8 cellular contexts compared by ENCODE assay signal in genomic region chr14:59483819-59484610, GRCh38. TPM values are rescaled to one million over a fixed set of nuclear protein-coding genes. Genes with fewer than 3 reads are reported as not detected.
DNase-seq lines count a peak whose midpoint lies in the region; ATAC-seq and TF ChIP-seq lines count a peak whose summit lies in the region.

TSS of gene JKAMP (plus strand) at chr14:59484517. CDS start at chr14:59484590, 73 bp downstream.
TSS of gene L3HYPDH (minus strand) at chr14:59484408. CDS start at chr14:59484316, 92 bp downstream.

- H3K4me3 Mint-ChIP-seq in Caco-2 (ENCODE audit: unreplicated experiment): peak within 1 kb of the TSS; percentile 92
- peak within 1 kb of the TSS; percentile 93 for H3K4me3 Mint-ChIP-seq in memory B cell

- no peaks in the 10 kb centered on the region for H3K27me3 ChIP-seq in Caco-2 (replicated peaks; ENCODE audit: control insufficient read depth, insufficient read depth, low read length)
- H3K27me3 ChIP-seq in effector memory CD4-positive, alpha-beta T cell (replicated peaks; ENCODE audit: control insufficient read depth, insufficient read depth, low read length, poor library complexity, severe bottlenecking): no peaks in the 10 kb centered on the region

- no TSS peak for BruUV-seq in Caco-2 (replicated peaks; lab: Mats Ljungman, UMichigan)

- DNase-seq in Caco-2 (peak; percentile 97 to 98), HT1080 (ENCODE audit: low read depth) (peak; percentile 93), NOMO-1 (lab: John Stamatoyannopoulos, UW; ENCODE audit: unreplicated experiment in 2 of 2) (peak; percentile 90), memory B cell (ENCODE audit: low spot score in 2 of 2) (peak; percentile 95 to 96)
- peak; percentile 90 to 95 (median 92) for DNase-seq in effector memory CD4-positive, alpha-beta T cell
- peak; percentile 96 for DNase-seq in stimulated activated CD8-positive, alpha-beta memory T cell treated with anti-CD3 and anti-CD28 coated beads, Interleukin-12 subunit alpha, Interleukin-12 subunit beta, amount 100 ng/mL, for 24 hours (ENCODE audit: extremely low read depth)

- ATAC-seq in GM21360 (IDR thresholded peaks at IDR 0.05; ENCODE audit: unreplicated experiment) (peak; percentile 88), memory B cell (ENCODE audit: low read depth) (peak; percentile 91)

- H3K27ac Mint-ChIP-seq in Caco-2 (ENCODE audit: unreplicated experiment): peak within 1 kb of the TSS; percentile 92
- peak within 1 kb of the TSS; percentile 89 for H3K27ac Mint-ChIP-seq in memory B cell

- no peaks in the 10 kb centered on the region for H3K9me3 Mint-ChIP-seq in Caco-2 (ENCODE audit: unreplicated experiment)
- no peaks in the 10 kb centered on the region for H3K9me3 Mint-ChIP-seq in memory B cell

- H3K36me3 Mint-ChIP-seq in Caco-2 (ENCODE audit: insufficient read depth, unreplicated experiment) (peaks cover 22% of the 10 kb centered on the region), memory B cell (peaks cover 13% of the 10 kb centered on the region)

- no peaks in the 10 kb centered on the region for H3K4me1 Mint-ChIP-seq in Caco-2 (ENCODE audit: low read depth, unreplicated experiment)
- H3K4me1 Mint-ChIP-seq in memory B cell: peaks cover 38% of the 10 kb centered on the region

- no peaks in the 10 kb centered on the region for H3K36me3 ChIP-seq in Caco-2 (ENCODE audit: control insufficient read depth, insufficient read depth, low read length)
- peaks cover 9% of the 10 kb centered on the region for H3K36me3 ChIP-seq in effector memory CD4-positive, alpha-beta T cell (ENCODE audit: control insufficient read depth, insufficient read depth, low read length)

- H3K4me3 ChIP-seq in Caco-2 (ENCODE audit: low read depth, low read length): peak within 1 kb of the TSS; percentile 90
- H3K4me3 ChIP-seq in effector memory CD4-positive, alpha-beta T cell (ENCODE audit: insufficient read depth, low read depth, low read length, poor library complexity, severe bottlenecking): peak within 1 kb of the TSS; percentile 99

- H3K4me1 ChIP-seq in Caco-2: peaks cover 12% of the 10 kb centered on the region; the same call in 1 of the 2 replicates
- peaks cover 21% of the 10 kb centered on the region for H3K4me1 ChIP-seq in effector memory CD4-positive, alpha-beta T cell (ENCODE audit: control insufficient read depth, insufficient read depth, low read length, poor library complexity, severe bottlenecking)

- POLR2A ChIA-PET in Caco-2 (lab: Charles Lee): interaction anchor here (1.0 to 1.3 kb wide), 7 partner anchors 25 to 765 kb away, joined by 3 to 8 read pairs (median 3); partner anchors contain the start of genes CCDC175, DAAM1, PCNX4 and PPM1A
- POLR2A ChIA-PET in activated CD8-positive, alpha-beta memory T cell treated with anti-CD3 and anti-CD28 coated beads for 36 hours (lab: Charles Lee): interaction anchor here (0.7 to 2.3 kb wide), 4 partner anchors 13 to 765 kb away, joined by 3 to 20 read pairs (median 5); partner anchors contain the start of genes DAAM1, GPR135 and PPM1A

- intact Hi-C loops in Caco-2 (cut with micrococcal nuclease; ENCODE audit: unreplicated experiment): no loop called here

- H3K27ac ChIP-seq in effector memory CD4-positive, alpha-beta T cell (ENCODE audit: insufficient read depth, low read length, poor library complexity, severe bottlenecking): peak within 1 kb of the TSS; percentile 80

- H3K27me3 Mint-ChIP-seq in Caco-2 (ENCODE audit: insufficient read depth, unreplicated experiment): no peaks in the 10 kb centered on the region
- H3K27me3 Mint-ChIP-seq in memory B cell: no peaks in the 10 kb centered on the region

- H3K9me3 ChIP-seq in Caco-2: no peaks in the 10 kb centered on the region
- no peaks in the 10 kb centered on the region for H3K9me3 ChIP-seq in effector memory CD4-positive, alpha-beta T cell (ENCODE audit: control insufficient read depth, low read length)

- TF ChIP-seq CTCF in Caco-2 (IDR thresholded peaks at IDR 0.05; ENCODE audit: insufficient read depth in 1 of 2, low read depth in 1 of 2, low read length in 1 of 2, severe bottlenecking in 1 of 2, unreplicated experiment in 1 of 2): peak; percentile 54 to 60

- CTCF ChIA-PET in Caco-2 (lab: Charles Lee): interaction anchor here (0.6 to 1.7 kb wide), 11 partner anchors 16 to 414 kb away, joined by 3 to 13 read pairs (median 4); partner anchors contain the start of genes CCDC175 and GPR135
- CTCF ChIA-PET in activated CD8-positive, alpha-beta memory T cell treated with anti-CD3 and anti-CD28 coated beads for 36 hours (lab: Charles Lee): interaction anchor here (0.9 to 2.0 kb wide), 3 partner anchors 19 to 92 kb away, joined by 3 to 7 read pairs (median 6); partner anchors contain the start of genes CCDC175 and GPR135

RNA-seq across cellular contexts. Expression of gene JKAMP, which starts in this region (rescaled TPM):
- 24.7 and 31.0 TPM in 2 replicates for total RNA-seq in Caco-2 (2022)
- total RNA-seq in HT1080 (2014; rRNA removed; shearing (Covaris generic)): 54.4 and 77.1 TPM in 2 replicates
- 77.5 and 91.6 TPM in 2 replicates for polyA plus RNA-seq in HT1080 (2015; cell fraction: cytosol; rRNA removed)
- 123 and 165 TPM in 2 replicates for polyA plus RNA-seq in HT1080 (2015; cell fraction: nucleus; rRNA removed)
- total RNA-seq in activated CD8-positive, alpha-beta memory T cell treated with anti-CD3 and anti-CD28 coated beads for 36 hours: 10 to 100 TPM; 27.9 to 28.3 TPM

RNA-seq across cellular contexts. Expression of gene L3HYPDH, which starts in this region (rescaled TPM):
- total RNA-seq in Caco-2 (2022): 15.3 and 15.7 TPM in 2 replicates
- total RNA-seq in HT1080 (2014; rRNA removed; shearing (Covaris generic)): 39.9 and 41.6 TPM in 2 replicates
- 43.8 and 44.5 TPM in 2 replicates for polyA plus RNA-seq in HT1080 (2015; cell fraction: cytosol; rRNA removed)
- polyA plus RNA-seq in HT1080 (2015; cell fraction: nucleus; rRNA removed): 219 and 249 TPM in 2 replicates
- total RNA-seq in activated CD8-positive, alpha-beta memory T cell treated with anti-CD3 and anti-CD28 coated beads for 36 hours: 10 to 100 TPM in 1 of 2 experiments, 1 to 10 TPM in 1; 9.1 to 10.3 TPM

Comparison
In these comparisons a context has a peak if more than half of its experiments do, and no peak if none do; other contexts are left out.
1. Peak in every context shown above with its lines: DNase-seq, ATAC-seq, H3K4me3 ChIP-seq and H3K27ac ChIP-seq.